Comparison of ENCODE assay signal across 8 cellular contexts in the genomic region with DNA sequence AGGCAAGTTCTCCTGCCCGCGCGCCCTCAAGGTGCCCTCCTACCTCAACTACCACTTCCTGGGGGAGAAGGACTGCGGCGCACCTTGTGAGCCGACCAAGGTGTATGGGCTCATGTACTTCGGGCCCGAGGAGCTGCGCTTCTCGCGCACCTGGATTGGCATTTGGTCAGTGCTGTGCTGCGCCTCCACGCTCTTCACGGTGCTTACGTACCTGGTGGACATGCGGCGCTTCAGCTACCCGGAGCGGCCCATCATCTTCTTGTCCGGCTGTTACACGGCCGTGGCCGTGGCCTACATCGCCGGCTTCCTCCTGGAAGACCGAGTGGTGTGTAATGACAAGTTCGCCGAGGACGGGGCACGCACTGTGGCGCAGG. TPM values are rescaled to one million over a fixed set of nuclear protein-coding genes. Genes with fewer than 3 reads are reported as not detected.
DNase-seq lines count a peak whose midpoint lies in the region; ATAC-seq and TF ChIP-seq lines count a peak whose summit lies in the region.

No MANE protein-coding gene starts in this region.

- H3K36me3 ChIP-seq in left lung (no peaks in the 10 kb centered on the region), thyroid gland (peaks cover 0 to 9% of the 10 kb centered on the region in 2 donors)

- no peaks in the 10 kb centered on the region for H3K36me3 Mint-ChIP-seq in activated CD4-positive, alpha-beta T cell treated with anti-CD3 and anti-CD28 coated beads, Interleukin-2, amount 10 ng/mL, durations not matched to agents 24 days and 14 days (ENCODE audit: low read depth)

- H3K9me3 ChIP-seq in left lung (no peaks in the 10 kb centered on the region), thyroid gland (no peaks in the 10 kb centered on the region)

- peaks cover 11% of the 10 kb centered on the region for H3K4me1 Mint-ChIP-seq in activated CD4-positive, alpha-beta T cell treated with anti-CD3 and anti-CD28 coated beads, Interleukin-2, amount 10 ng/mL, durations not matched to agents 24 days and 14 days

- DNase-seq in activated CD4-positive, alpha-beta T cell treated with anti-CD3 and anti-CD28 coated beads, Interleukin-2, amount 10 ng/mL, durations not matched to agents 24 days and 14 days, result no peak
- no peak for DNase-seq in activated CD4-positive, alpha-beta T cell treated with anti-CD3 and anti-CD28 coated beads, Interleukin-2, amount 50 U/mL, for 48 hours
- DNase-seq in astrocyte of the hippocampus (ENCODE audit: low read depth, low spot score) (peak; percentile 64), left lung (peak in 1 of 2 donors; percentile 71), thyroid gland (peak in 1 of 2 donors; percentile 42), cerebellar nuclear complex (lab: John Stamatoyannopoulos, UW) (no peak), GM19240 (ENCODE audit: insufficient read length, low spot score) (no peak)

- H3K4me3 Mint-ChIP-seq in activated CD4-positive, alpha-beta T cell treated with anti-CD3 and anti-CD28 coated beads, Interleukin-2, amount 10 ng/mL, durations not matched to agents 24 days and 14 days, result peak overlapping the region; percentile 89

- TF ChIP-seq CTCF in left lung (IDR thresholded peaks at IDR 0.05) (no peak), thyroid gland (IDR thresholded peaks at IDR 0.05) (no peak)

- peaks cover 38% of the 10 kb centered on the region for H3K27me3 Mint-ChIP-seq in activated CD4-positive, alpha-beta T cell treated with anti-CD3 and anti-CD28 coated beads, Interleukin-2, amount 10 ng/mL, durations not matched to agents 24 days and 14 days

- H3K27me3 ChIP-seq in left lung, result peaks cover 0 to 39% of the 10 kb centered on the region in 2 donors
- H3K27me3 ChIP-seq in thyroid gland, result no peaks in the 10 kb centered on the region

- H3K27ac ChIP-seq in left lung (peak overlapping the region; percentile 95 to 99), thyroid gland (peak overlapping the region; percentile 96 to 99 (median 99))

- 12 to 14% methylated on average over 11 to 27 of the region's 31 CpGs for WGBS in thyroid gland, 2 donors

- no peak for TF ChIP-seq POLR2A in thyroid gland (IDR thresholded peaks at IDR 0.05)

- peak; percentile 2 for ATAC-seq in left lung
- no peak for ATAC-seq in HG02973 (IDR thresholded peaks at IDR 0.05; ENCODE audit: unreplicated experiment)

- intact Hi-C loops in activated CD4-positive, alpha-beta T cell treated with anti-CD3 and anti-CD28 coated beads, Interleukin-2, amount 10 ng/mL, durations not matched to agents 24 days and 14 days (cut with micrococcal nuclease), result loop anchor here (10.0 kb wide), 1 partner anchor 1179 kb away; a partner anchor contains a TSS
- intact Hi-C loops in left lung (cut with DNase I), result loop anchor here in 1 of 2 donors (10.0 kb wide), 2 partner anchors 181 to 369 kb away; no protein-coding TSS in a partner anchor
- intact Hi-C loops in thyroid gland (cut with DNase I), result no loop called here

- H3K27ac Mint-ChIP-seq in activated CD4-positive, alpha-beta T cell treated with anti-CD3 and anti-CD28 coated beads, Interleukin-2, amount 10 ng/mL, durations not matched to agents 24 days and 14 days, result no peak overlapping the region

- H3K4me3 ChIP-seq in left lung (peak overlapping the region; percentile 71 to 81), thyroid gland (replicated peaks in 1 of 3) (peak overlapping the region; percentile 61 to 85 (median 72))

- H3K4me1 ChIP-seq in left lung, result peaks cover 0 to 28% of the 10 kb centered on the region in 2 donors
- H3K4me1 ChIP-seq in thyroid gland, result peaks cover 10 to 14% of the 10 kb centered on the region in 2 donors

- H3K9me3 Mint-ChIP-seq in activated CD4-positive, alpha-beta T cell treated with anti-CD3 and anti-CD28 coated beads, Interleukin-2, amount 10 ng/mL, durations not matched to agents 24 days and 14 days, result no peaks in the 10 kb centered on the region

RNA-seq across cellular contexts. Expression of a gene that starts 1.4 kb away (rescaled TPM):
- total RNA-seq in activated CD4-positive, alpha-beta T cell treated with anti-CD3 and anti-CD28 coated beads, Interleukin-2, amount 10 ng/mL, durations not matched to agents 24 days and 14 days, result 0.79 and 0.92 TPM in 2 replicates
- total RNA-seq in left lung (10 to 100 TPM; 15.5 to 20.0 TPM), thyroid gland (100 to 1,000 TPM in 3 of 4 donors, 10 to 100 TPM in 1; 66.4 to 127 (median 114) TPM)
